ENCODE assay signal across 9 cellular contexts in genomic region chr12:108693186-108693585, GRCh38. TPM values are rescaled to one million over a fixed set of nuclear protein-coding genes. Genes with fewer than 3 reads are reported as not detected.
DNase-seq lines count a peak whose midpoint lies in the region; ATAC-seq and TF ChIP-seq lines count a peak whose summit lies in the region.
"Had no signal": no experiment of that assay in that cellular context is flagged by ENCODE, and none has a peak within 500 bp of the region (broad histone marks: within the 10 kb centered on the region; RNA-seq: fewer than 3 reads in every experiment).

No MANE protein-coding gene starts in this region.

- peak overlapping the region; percentile 95 for H3K27ac Mint-ChIP-seq in dendritic cell treated with granulocyte-macrophage colony-stimulating factor and Interleukin-4, amounts not matched to agents 40 ng/mL and 50 ng/mL, for 4 days
- peak overlapping the region; percentile 73 for H3K27ac Mint-ChIP-seq in progenitor cell of endocrine pancreas
- peak overlapping the region in 1 of 6 donors; percentile 53 for H3K27ac Mint-ChIP-seq in immature natural killer cell

- H3K36me3 ChIP-seq in ACC112 (ENCODE audit: insufficient read depth, low read length) (peaks cover 22% of the 10 kb centered on the region), KMS-11 (ENCODE audit: insufficient read depth) (no peaks in the 10 kb centered on the region)

- no peak overlapping the region for H3K4me3 Mint-ChIP-seq in dendritic cell treated with granulocyte-macrophage colony-stimulating factor and Interleukin-4, amounts not matched to agents 40 ng/mL and 50 ng/mL, for 4 days
- no peak overlapping the region for H3K4me3 Mint-ChIP-seq in progenitor cell of endocrine pancreas (ENCODE audit: low read depth)
- peak overlapping the region in 2 of 5 donors; percentile 30 to 57 for H3K4me3 Mint-ChIP-seq in immature natural killer cell

- peak overlapping the region; percentile 81 for H3K4me2 ChIP-seq in KMS-11

- ATAC-seq in GM21367 (IDR thresholded peaks at IDR 0.05; ENCODE audit: unreplicated experiment) = no peak
- no peak for ATAC-seq in HG03565 (IDR thresholded peaks at IDR 0.05; ENCODE audit: unreplicated experiment)

- peaks cover 54% of the 10 kb centered on the region for H3K36me3 Mint-ChIP-seq in dendritic cell treated with granulocyte-macrophage colony-stimulating factor and Interleukin-4, amounts not matched to agents 40 ng/mL and 50 ng/mL, for 4 days (ENCODE audit: low read depth)
- H3K36me3 Mint-ChIP-seq in progenitor cell of endocrine pancreas (ENCODE audit: insufficient read depth) = peaks cover 6% of the 10 kb centered on the region
- peaks cover 0 to 7% (median 3%) of the 10 kb centered on the region in 3 donors for H3K36me3 Mint-ChIP-seq in immature natural killer cell

- H3K9ac ChIP-seq in KMS-11 = peak overlapping the region; percentile 77; the same call in 1 of the 2 replicates

- H3K27me3 ChIP-seq in ACC112 (ENCODE audit: insufficient read depth, low read length) (no peaks in the 10 kb centered on the region), KMS-11 (ENCODE audit: insufficient read depth, low read depth) (no peaks in the 10 kb centered on the region)

- no peaks in the 10 kb centered on the region for H3K9me3 Mint-ChIP-seq in dendritic cell treated with granulocyte-macrophage colony-stimulating factor and Interleukin-4, amounts not matched to agents 40 ng/mL and 50 ng/mL, for 4 days
- H3K9me3 Mint-ChIP-seq in progenitor cell of endocrine pancreas (ENCODE audit: low read depth) (no peaks in the 10 kb centered on the region), immature natural killer cell (no peaks in the 10 kb centered on the region)

- H3K79me2 ChIP-seq in ACC112 (ENCODE audit: control insufficient read depth, insufficient read depth, low read length, unreplicated experiment) = peaks cover 90% of the 10 kb centered on the region
- H3K79me2 ChIP-seq in KMS-11 (ENCODE audit: insufficient read depth, low read depth) = peaks cover 79% of the 10 kb centered on the region

- TF ChIP-seq CTCF in KMS-11 (conservative IDR thresholded peaks at IDR 0.05; ENCODE audit: low read depth, low read length) (no peak), progenitor cell of endocrine pancreas (IDR thresholded peaks at IDR 0.05; ENCODE audit: unreplicated experiment) (no peak)

- intact Hi-C loops in dendritic cell treated with granulocyte-macrophage colony-stimulating factor and Interleukin-4, amounts not matched to agents 40 ng/mL and 50 ng/mL, for 4 days (cut with micrococcal nuclease) = no loop called here
- intact Hi-C loops in posterior vena cava (cut with DNase I) = no loop called here

- H3K4me3 ChIP-seq in ACC112 (ENCODE audit: low read depth, low read length) (no peak overlapping the region), KMS-11 (IDR thresholded peaks at IDR 0.05; ENCODE audit: insufficient read depth, low read depth, low read length) (no peak overlapping the region)

- H3K4me1 ChIP-seq in ACC112 (ENCODE audit: control insufficient read depth, insufficient read depth, low read length, unreplicated experiment) = peaks cover 85% of the 10 kb centered on the region
- H3K4me1 ChIP-seq in KMS-11 (ENCODE audit: low read depth, poor library complexity, severe bottlenecking) = peaks cover 99% of the 10 kb centered on the region

- peaks cover 85% of the 10 kb centered on the region for H3K4me1 Mint-ChIP-seq in dendritic cell treated with granulocyte-macrophage colony-stimulating factor and Interleukin-4, amounts not matched to agents 40 ng/mL and 50 ng/mL, for 4 days (ENCODE audit: low read depth)
- H3K4me1 Mint-ChIP-seq in progenitor cell of endocrine pancreas (ENCODE audit: low read depth) (peaks cover 33% of the 10 kb centered on the region), immature natural killer cell (peaks cover 45 to 57% of the 10 kb centered on the region in 2 donors)

- no peak for DNase-seq in progenitor cell of endocrine pancreas (ENCODE audit: low spot score, unreplicated experiment)
- no peak for DNase-seq in posterior vena cava (ENCODE audit: low spot score)
- DNase-seq in immature natural killer cell = no peak
- DNase-seq: NCI-H526 had no signal

- H2AFZ ChIP-seq in ACC112 (ENCODE audit: low read length, unreplicated experiment) (no peak overlapping the region), KMS-11 (ENCODE audit: low read depth) (no peak overlapping the region)

- H3K27ac ChIP-seq in ACC112 (ENCODE audit: low read depth, low read length) (peak overlapping the region; percentile 99), KMS-11 (peak overlapping the region; percentile 96)

- H4K20me1 ChIP-seq in KMS-11 (ENCODE audit: insufficient read depth) = no peaks in the 10 kb centered on the region

- H3K27me3 Mint-ChIP-seq in dendritic cell treated with granulocyte-macrophage colony-stimulating factor and Interleukin-4, amounts not matched to agents 40 ng/mL and 50 ng/mL, for 4 days = no peaks in the 10 kb centered on the region
- H3K27me3 Mint-ChIP-seq in progenitor cell of endocrine pancreas (no peaks in the 10 kb centered on the region), immature natural killer cell (ENCODE audit: low read depth in 3 of 3) (peaks cover 0 to 2% (median 0%) of the 10 kb centered on the region in 3 donors)

RNA-seq across cellular contexts. Expression of gene CORO1C, which starts 38.1 kb away (rescaled TPM):
- total RNA-seq in progenitor cell of endocrine pancreas = 68.3 and 85.5 TPM in 2 replicates
- 100 to 1,000 TPM; 361 to 548 TPM for total RNA-seq in posterior vena cava
- polyA plus RNA-seq in immature natural killer cell = 10 to 100 TPM; 31.8 to 80.0 (median 32.1) TPM

RNA-seq across cellular contexts. Expression of gene SELPLG, which starts 59.5 kb away (rescaled TPM):
- not detected in 2 replicates for total RNA-seq in progenitor cell of endocrine pancreas
- 10 to 100 TPM in 1 of 2 donors, 1 to 10 TPM in 1; 5.1 to 14.4 TPM for total RNA-seq in posterior vena cava
- polyA plus RNA-seq in immature natural killer cell = 100 to 1,000 TPM; 429 to 815 (median 508) TPM
